In the genomic region with DNA sequence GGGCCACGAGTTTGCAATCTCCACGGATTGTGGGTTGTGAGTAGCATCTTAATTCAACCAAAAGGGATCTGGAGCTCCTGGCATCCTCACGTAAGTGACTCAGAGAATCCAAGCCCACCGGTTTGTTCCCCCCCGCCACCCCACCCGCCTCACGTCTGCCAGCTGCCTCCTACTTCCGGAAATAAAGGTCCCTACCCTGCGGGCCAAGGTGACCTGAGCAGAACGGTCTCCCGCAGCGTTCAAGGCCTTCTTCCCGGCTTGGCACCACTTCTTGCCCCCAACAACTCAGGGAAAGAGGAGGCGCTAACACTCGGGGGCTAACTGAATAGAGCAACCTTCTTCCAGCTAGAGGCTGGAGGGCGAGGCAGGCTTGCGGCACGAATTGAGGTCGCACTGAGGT, we compare ENCODE assay signal across 1 cellular context.
TF ChIP-seq lines count a peak whose summit lies in the region.

No MANE protein-coding gene starts in this region.

TF ChIP-seq in endothelial cell of umbilical vein, 7 proteins besides CTCF, POLR2A, EP300 and RAD21:
- no peak for TF ChIP-seq MYC (IDR thresholded peaks at IDR 0.05; ENCODE audit: low read depth, low read length)
- TF ChIP-seq, protein P1, sequence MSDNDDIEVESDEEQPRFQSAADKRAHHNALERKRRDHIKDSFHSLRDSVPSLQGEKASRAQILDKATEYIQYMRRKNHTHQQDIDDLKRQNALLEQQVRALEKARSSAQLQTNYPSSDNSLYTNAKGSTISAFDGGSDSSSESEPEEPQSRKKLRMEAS (IDR thresholded peaks at IDR 0.05; ENCODE audit: insufficient read depth, insufficient read length): no peak
- TF ChIP-seq JUN (IDR thresholded peaks at IDR 0.05; ENCODE audit: borderline replicate concordance, insufficient read depth, insufficient read length, low read depth): no peak
- TF ChIP-seq POLR2AphosphoS5 (IDR thresholded peaks at IDR 0.05; ENCODE audit: insufficient read depth, low read depth, low read length): no peak
- TF ChIP-seq GATA2 (IDR thresholded peaks at IDR 0.05; ENCODE audit: insufficient read depth, insufficient read length, low read depth, low read length): no peak
- TF ChIP-seq EZH2 (IDR thresholded peaks at IDR 0.05; ENCODE audit: borderline replicate concordance, low read depth, low read length, severe bottlenecking): no peak
- TF ChIP-seq FOS (IDR thresholded peaks at IDR 0.05; ENCODE audit: borderline replicate concordance, insufficient read depth, low read length): no peak
